In the genomic region with DNA sequence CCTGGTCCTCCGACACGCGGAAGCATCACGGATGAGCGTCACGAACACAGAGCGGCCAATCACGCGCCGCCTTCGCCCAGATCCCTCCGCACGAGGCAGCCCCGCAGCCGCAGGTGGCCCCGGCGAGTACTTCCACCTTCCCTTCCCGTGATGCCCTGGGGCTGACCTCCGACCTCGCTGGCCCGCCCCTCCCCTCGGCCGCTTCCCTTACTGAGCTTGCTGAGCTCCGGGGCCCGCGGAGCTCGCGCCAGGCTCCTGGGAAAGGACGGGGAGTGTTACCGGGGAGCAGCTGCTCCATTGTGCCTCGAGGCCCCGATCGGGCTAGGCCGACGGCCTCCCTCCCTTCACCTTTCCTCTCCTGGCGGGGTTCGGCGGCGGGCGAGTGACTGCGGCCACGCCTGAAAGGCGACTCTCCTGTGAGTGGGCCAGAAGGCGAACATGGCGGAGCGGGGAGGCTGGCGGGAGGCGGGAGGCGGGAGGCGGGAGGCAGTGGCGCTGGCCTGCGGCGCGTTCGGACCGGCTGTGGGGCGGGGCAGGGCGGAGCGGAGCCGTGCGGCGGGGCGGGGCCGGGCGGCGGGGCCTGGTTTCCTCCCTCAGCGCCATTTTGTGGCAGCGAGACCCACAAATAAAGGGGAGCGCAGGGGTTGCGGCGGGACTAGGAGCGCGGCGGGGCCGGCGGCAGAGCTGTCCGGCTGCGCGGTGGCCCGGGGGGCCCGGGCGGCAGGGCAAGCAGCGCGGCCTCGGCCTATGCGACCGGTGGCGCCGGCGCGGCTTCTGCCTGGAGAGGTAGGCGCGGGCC, we compare ENCODE assay signal across 1 cellular context.
A peak's percentile ranks its signal among the peaks of the same experiment; 100 is the strongest.
TF ChIP-seq lines count a peak whose summit lies in the region.

WTAP (plus strand) TSS at position 589 of the 799 bp plus-strand sequence. CDS start 8,760 bp downstream, outside the sequence.

TF ChIP-seq in K562, 482 proteins besides CTCF, POLR2A, EP300 and RAD21 (continued from another document and continues in another):
- TF ChIP-seq IRF1 (CRISPR knock-in tag; IDR thresholded peaks at IDR 0.05; ENCODE audit: borderline replicate concordance) (peak; percentile 89; the same call in 1 of the 2 replicates), POLR2B (IDR thresholded peaks at IDR 0.05; ENCODE audit: low read depth, partially characterized antibody) (peak; percentile 99), E2F3 (CRISPR knock-in tag; IDR thresholded peaks at IDR 0.05) (peak; percentile 55; the same call in 1 of the 2 replicates), SRF (CRISPR knock-in tag; IDR thresholded peaks at IDR 0.05) (peak in 1 of 2 experiments; percentile 46; a peak in 1 of 4 replicates), USF1 (CRISPR knock-in tag; IDR thresholded peaks at IDR 0.05) (peak; percentile 84), ZNF263 (CRISPR knock-in tag; IDR thresholded peaks at IDR 0.05; ENCODE audit: borderline replicate concordance) (peak; percentile 38; the same call in 1 of the 2 replicates), XRCC5 (IDR thresholded peaks at IDR 0.05; ENCODE audit: low read depth, low read length) (peak; percentile 82), MLX (CRISPR knock-in tag; conservative IDR thresholded peaks at IDR 0.05) (peak in 1 of 2 experiments; percentile 95; a peak in 2 of 4 replicates), RBM22 (IDR thresholded peaks at IDR 0.05; ENCODE audit: low read depth, low read length, poor library complexity, severe bottlenecking) (peak; percentile 69), SREBF2 (CRISPR knock-in tag; IDR thresholded peaks at IDR 0.05) (peak; percentile 98), CREB1 (IDR thresholded peaks at IDR 0.05) (peak; percentile 94), CREB1 (CRISPR knock-in tag; IDR thresholded peaks at IDR 0.05) (peak; percentile 93), POLR2G (IDR thresholded peaks at IDR 0.05; ENCODE audit: low read depth, low read length) (peak; percentile 98), POLR3G (IDR thresholded peaks at IDR 0.05; ENCODE audit: extremely low read depth, insufficient read length, insufficient replicate concordance) (no peak), ATF1 (CRISPR knock-in tag; IDR thresholded peaks at IDR 0.05) (peak; percentile 87), ATF1 (tag; IDR thresholded peaks at IDR 0.05) (peak; percentile 98), CBFB (CRISPR knock-in tag; IDR thresholded peaks at IDR 0.05) (peak; percentile 96), ZNF239 (CRISPR knock-in tag; IDR thresholded peaks at IDR 0.05) (peak; percentile 22; the same call in 1 of the 2 replicates), CCNT2 (IDR thresholded peaks at IDR 0.05; ENCODE audit: borderline replicate concordance, extremely low read depth, insufficient read length, low read depth, low read length) (peak; percentile 89), NRF1 (conservative IDR thresholded peaks at IDR 0.05 in 1 of 2, IDR thresholded peaks at IDR 0.05 in 1 of 2) (peak; percentile 84 to 88), HMG20A (CRISPR knock-in tag; conservative IDR thresholded peaks at IDR 0.05) (no peak), TAF15 (IDR thresholded peaks at IDR 0.05; ENCODE audit: low read depth, low read length) (no peak), SLC30A9 (CRISPR knock-in tag; IDR thresholded peaks at IDR 0.05) (0 out of 2 replicates have a peak, but pooled peaks have one; percentile 20), SMARCA5 (IDR thresholded peaks at IDR 0.05) (no peak), DIDO1 (tag; IDR thresholded peaks at IDR 0.05; ENCODE audit: low read depth) (peak; percentile 88), NFIC (IDR thresholded peaks at IDR 0.05) (peak; percentile 75), HNRNPH1 (optimal IDR thresholded peaks at IDR 0.05; ENCODE audit: low read depth, low read length) (no peak), MYNN (IDR thresholded peaks at IDR 0.05) (peak; percentile 83), MYNN (CRISPR knock-in tag; IDR thresholded peaks at IDR 0.05) (no peak), GATAD2A (IDR thresholded peaks at IDR 0.05) (peak; percentile 94), DNMT1 (IDR thresholded peaks at IDR 0.05) (no peak), SOX6 (IDR thresholded peaks at IDR 0.05) (peak; percentile 92), IFI16 (CRISPR knock-in tag; IDR thresholded peaks at IDR 0.05) (no peak), MED1 (CRISPR knock-in tag; IDR thresholded peaks at IDR 0.05; ENCODE audit: borderline replicate concordance) (peak; percentile 80; the same call in 1 of the 2 replicates), ZSCAN29 (IDR thresholded peaks at IDR 0.05) (no peak), ETV6 (IDR thresholded peaks at IDR 0.05; ENCODE audit: borderline replicate concordance in 1 of 2, low read depth in 2 of 2, low read length in 1 of 2) (no peak), ETV6 (CRISPR knock-in tag; IDR thresholded peaks at IDR 0.05; ENCODE audit: borderline replicate concordance) (peak; percentile 85; the same call in 1 of the 2 replicates), SMARCC2 (IDR thresholded peaks at IDR 0.05; ENCODE audit: low read depth) (no peak), ZBTB49 (CRISPR knock-in tag; IDR thresholded peaks at IDR 0.05; ENCODE audit: borderline replicate concordance) (peak; percentile 99), FOXM1 (IDR thresholded peaks at IDR 0.05; ENCODE audit: low read depth) (no peak), FOXM1 (CRISPR knock-in tag; IDR thresholded peaks at IDR 0.05; ENCODE audit: low read depth) (peak; percentile 97), SMAD2 (IDR thresholded peaks at IDR 0.05; ENCODE audit: low read depth, low read length) (no peak)
- TF ChIP-seq, protein P1, sequence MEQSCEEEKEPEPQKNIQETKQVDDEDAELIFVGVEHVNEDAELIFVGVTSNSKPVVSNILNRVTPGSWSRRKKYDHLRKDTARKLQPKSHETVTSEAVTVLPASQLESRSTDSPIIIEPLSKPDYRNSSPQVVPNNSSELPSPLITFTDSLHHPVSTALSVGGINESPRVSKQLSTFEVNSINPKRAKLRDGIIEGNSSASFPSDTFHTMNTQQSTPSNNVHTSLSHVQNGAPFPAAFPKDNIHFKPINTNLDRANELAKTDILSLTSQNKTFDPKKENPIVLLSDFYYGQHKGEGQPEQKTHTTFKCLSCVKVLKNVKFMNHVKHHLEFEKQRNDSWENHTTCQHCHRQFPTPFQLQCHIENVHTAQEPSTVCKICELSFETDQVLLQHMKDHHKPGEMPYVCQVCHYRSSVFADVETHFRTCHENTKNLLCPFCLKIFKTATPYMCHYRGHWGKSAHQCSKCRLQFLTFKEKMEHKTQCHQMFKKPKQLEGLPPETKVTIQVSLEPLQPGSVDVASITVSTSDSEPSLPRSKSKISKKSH (CRISPR knock-in tag; IDR thresholded peaks at IDR 0.05) = no peak
- TF ChIP-seq, protein P2, sequence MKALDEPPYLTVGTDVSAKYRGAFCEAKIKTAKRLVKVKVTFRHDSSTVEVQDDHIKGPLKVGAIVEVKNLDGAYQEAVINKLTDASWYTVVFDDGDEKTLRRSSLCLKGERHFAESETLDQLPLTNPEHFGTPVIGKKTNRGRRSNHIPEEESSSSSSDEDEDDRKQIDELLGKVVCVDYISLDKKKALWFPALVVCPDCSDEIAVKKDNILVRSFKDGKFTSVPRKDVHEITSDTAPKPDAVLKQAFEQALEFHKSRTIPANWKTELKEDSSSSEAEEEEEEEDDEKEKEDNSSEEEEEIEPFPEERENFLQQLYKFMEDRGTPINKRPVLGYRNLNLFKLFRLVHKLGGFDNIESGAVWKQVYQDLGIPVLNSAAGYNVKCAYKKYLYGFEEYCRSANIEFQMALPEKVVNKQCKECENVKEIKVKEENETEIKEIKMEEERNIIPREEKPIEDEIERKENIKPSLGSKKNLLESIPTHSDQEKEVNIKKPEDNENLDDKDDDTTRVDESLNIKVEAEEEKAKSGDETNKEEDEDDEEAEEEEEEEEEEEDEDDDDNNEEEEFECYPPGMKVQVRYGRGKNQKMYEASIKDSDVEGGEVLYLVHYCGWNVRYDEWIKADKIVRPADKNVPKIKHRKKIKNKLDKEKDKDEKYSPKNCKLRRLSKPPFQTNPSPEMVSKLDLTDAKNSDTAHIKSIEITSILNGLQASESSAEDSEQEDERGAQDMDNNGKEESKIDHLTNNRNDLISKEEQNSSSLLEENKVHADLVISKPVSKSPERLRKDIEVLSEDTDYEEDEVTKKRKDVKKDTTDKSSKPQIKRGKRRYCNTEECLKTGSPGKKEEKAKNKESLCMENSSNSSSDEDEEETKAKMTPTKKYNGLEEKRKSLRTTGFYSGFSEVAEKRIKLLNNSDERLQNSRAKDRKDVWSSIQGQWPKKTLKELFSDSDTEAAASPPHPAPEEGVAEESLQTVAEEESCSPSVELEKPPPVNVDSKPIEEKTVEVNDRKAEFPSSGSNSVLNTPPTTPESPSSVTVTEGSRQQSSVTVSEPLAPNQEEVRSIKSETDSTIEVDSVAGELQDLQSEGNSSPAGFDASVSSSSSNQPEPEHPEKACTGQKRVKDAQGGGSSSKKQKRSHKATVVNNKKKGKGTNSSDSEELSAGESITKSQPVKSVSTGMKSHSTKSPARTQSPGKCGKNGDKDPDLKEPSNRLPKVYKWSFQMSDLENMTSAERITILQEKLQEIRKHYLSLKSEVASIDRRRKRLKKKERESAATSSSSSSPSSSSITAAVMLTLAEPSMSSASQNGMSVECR (CRISPR knock-in tag; IDR thresholded peaks at IDR 0.05) = peak; percentile 96
